1 cellular context compared by ENCODE assay signal in genomic region chr6:53134601-53135235, GRCh38.
TF ChIP-seq lines count a peak whose summit lies in the region.

No MANE protein-coding gene starts in this region.

TF ChIP-seq in HepG2, 621 proteins besides CTCF, POLR2A, EP300 and RAD21 (continued from another document and continues in another):
- TF ChIP-seq, protein P1, sequence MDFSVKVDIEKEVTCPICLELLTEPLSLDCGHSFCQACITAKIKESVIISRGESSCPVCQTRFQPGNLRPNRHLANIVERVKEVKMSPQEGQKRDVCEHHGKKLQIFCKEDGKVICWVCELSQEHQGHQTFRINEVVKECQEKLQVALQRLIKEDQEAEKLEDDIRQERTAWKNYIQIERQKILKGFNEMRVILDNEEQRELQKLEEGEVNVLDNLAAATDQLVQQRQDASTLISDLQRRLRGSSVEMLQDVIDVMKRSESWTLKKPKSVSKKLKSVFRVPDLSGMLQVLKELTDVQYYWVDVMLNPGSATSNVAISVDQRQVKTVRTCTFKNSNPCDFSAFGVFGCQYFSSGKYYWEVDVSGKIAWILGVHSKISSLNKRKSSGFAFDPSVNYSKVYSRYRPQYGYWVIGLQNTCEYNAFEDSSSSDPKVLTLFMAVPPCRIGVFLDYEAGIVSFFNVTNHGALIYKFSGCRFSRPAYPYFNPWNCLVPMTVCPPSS (IDR thresholded peaks at IDR 0.05), result no peak
- TF ChIP-seq, protein P2, sequence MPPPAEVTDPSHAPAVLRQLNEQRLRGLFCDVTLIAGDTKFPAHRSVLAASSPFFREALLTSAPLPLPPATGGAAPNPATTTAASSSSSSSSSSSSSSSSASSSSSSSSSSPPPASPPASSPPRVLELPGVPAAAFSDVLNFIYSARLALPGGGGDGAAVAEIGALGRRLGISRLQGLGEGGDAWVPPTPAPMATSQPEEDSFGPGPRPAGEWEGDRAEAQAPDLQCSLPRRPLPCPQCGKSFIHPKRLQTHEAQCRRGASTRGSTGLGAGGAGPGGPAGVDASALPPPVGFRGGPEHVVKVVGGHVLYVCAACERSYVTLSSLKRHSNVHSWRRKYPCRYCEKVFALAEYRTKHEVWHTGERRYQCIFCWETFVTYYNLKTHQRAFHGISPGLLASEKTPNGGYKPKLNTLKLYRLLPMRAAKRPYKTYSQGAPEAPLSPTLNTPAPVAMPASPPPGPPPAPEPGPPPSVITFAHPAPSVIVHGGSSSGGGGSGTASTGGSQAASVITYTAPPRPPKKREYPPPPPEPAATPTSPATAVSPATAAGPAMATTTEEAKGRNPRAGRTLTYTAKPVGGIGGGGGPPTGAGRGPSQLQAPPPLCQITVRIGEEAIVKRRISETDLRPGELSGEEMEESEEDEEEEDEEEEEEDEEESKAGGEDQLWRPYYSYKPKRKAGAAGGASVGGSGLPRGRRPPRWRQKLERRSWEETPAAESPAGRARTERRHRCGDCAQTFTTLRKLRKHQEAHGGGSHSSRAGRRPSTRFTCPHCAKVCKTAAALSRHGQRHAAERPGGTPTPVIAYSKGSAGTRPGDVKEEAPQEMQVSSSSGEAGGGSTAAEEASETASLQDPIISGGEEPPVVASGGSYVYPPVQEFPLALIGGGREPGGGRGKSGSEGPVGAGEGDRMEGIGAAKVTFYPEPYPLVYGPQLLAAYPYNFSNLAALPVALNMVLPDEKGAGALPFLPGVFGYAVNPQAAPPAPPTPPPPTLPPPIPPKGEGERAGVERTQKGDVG (CRISPR knock-in tag; IDR thresholded peaks at IDR 0.05; ENCODE audit: borderline replicate concordance), result no peak
- TF ChIP-seq MED8 (CRISPR knock-in tag; IDR thresholded peaks at IDR 0.05; ENCODE audit: insufficient replicate concordance), result peak; percentile 66
- no peak; the same call in 1 of the 2 replicates for TF ChIP-seq HNF4G (IDR thresholded peaks at IDR 0.05; ENCODE audit: borderline replicate concordance, low read depth, low read length)
- TF ChIP-seq HNF4G (CRISPR knock-in tag; IDR thresholded peaks at IDR 0.05; ENCODE audit: borderline replicate concordance, low read depth), result no peak
- no peak for TF ChIP-seq ARHGAP35 (CRISPR knock-in tag; IDR thresholded peaks at IDR 0.05; ENCODE audit: borderline replicate concordance)
- TF ChIP-seq, protein P3, sequence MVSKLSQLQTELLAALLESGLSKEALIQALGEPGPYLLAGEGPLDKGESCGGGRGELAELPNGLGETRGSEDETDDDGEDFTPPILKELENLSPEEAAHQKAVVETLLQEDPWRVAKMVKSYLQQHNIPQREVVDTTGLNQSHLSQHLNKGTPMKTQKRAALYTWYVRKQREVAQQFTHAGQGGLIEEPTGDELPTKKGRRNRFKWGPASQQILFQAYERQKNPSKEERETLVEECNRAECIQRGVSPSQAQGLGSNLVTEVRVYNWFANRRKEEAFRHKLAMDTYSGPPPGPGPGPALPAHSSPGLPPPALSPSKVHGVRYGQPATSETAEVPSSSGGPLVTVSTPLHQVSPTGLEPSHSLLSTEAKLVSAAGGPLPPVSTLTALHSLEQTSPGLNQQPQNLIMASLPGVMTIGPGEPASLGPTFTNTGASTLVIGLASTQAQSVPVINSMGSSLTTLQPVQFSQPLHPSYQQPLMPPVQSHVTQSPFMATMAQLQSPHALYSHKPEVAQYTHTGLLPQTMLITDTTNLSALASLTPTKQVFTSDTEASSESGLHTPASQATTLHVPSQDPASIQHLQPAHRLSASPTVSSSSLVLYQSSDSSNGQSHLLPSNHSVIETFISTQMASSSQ (IDR thresholded peaks at IDR 0.05; ENCODE audit: low read depth), result peak; percentile 81
- TF ChIP-seq, protein P3 (CRISPR knock-in tag; IDR thresholded peaks at IDR 0.05; ENCODE audit: borderline replicate concordance), result peak; percentile 94
- TF ChIP-seq NFE2 (CRISPR knock-in tag; IDR thresholded peaks at IDR 0.05), result no peak
- TF ChIP-seq RBM22 (optimal IDR thresholded peaks at IDR 0.05; ENCODE audit: low read length), result no peak
- TF ChIP-seq SPEN (CRISPR knock-in tag; IDR thresholded peaks at IDR 0.05; ENCODE audit: low read depth), result no peak
- no peak for TF ChIP-seq ZBTB14 (CRISPR knock-in tag; IDR thresholded peaks at IDR 0.05)
- TF ChIP-seq ZMYM4 (CRISPR knock-in tag; IDR thresholded peaks at IDR 0.05), result peak; percentile 88
- TF ChIP-seq, protein P4, sequence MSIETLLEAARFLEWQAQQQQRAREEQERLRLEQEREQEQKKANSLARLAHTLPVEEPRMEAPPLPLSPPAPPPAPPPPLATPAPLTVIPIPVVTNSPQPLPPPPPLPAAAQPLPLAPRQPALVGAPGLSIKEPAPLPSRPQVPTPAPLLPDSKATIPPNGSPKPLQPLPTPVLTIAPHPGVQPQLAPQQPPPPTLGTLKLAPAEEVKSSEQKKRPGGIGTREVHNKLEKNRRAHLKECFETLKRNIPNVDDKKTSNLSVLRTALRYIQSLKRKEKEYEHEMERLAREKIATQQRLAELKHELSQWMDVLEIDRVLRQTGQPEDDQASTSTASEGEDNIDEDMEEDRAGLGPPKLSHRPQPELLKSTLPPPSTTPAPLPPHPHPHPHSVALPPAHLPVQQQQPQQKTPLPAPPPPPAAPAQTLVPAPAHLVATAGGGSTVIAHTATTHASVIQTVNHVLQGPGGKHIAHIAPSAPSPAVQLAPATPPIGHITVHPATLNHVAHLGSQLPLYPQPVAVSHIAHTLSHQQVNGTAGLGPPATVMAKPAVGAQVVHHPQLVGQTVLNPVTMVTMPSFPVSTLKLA (IDR thresholded peaks at IDR 0.05), result 0 out of 2 replicates have a peak, but pooled peaks have one; percentile 8
- TF ChIP-seq, protein P5, sequence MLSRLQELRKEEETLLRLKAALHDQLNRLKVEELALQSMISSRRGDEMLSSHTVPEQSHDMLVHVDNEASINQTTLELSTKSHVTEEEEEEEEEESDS (CRISPR knock-in tag; IDR thresholded peaks at IDR 0.05; ENCODE audit: borderline replicate concordance), result no peak
- no peak for TF ChIP-seq ZSCAN12 (CRISPR knock-in tag; IDR thresholded peaks at IDR 0.05)
- TF ChIP-seq FOXK1 (CRISPR knock-in tag; IDR thresholded peaks at IDR 0.05; ENCODE audit: borderline replicate concordance, low read depth), result peak; percentile 91; the same call in 1 of the 2 replicates
- TF ChIP-seq ZNF768 (CRISPR knock-in tag; IDR thresholded peaks at IDR 0.05), result peak; percentile 49; the same call in 1 of the 2 replicates
- peak; percentile 66; the same call in 1 of the 2 replicates for TF ChIP-seq KLF6 (CRISPR knock-in tag; IDR thresholded peaks at IDR 0.05)
- TF ChIP-seq NCOA5 (CRISPR knock-in tag; IDR thresholded peaks at IDR 0.05), result no peak
- peak; percentile 89 for TF ChIP-seq ZSCAN29 (CRISPR knock-in tag; conservative IDR thresholded peaks at IDR 0.05)
- peak; percentile 97 for TF ChIP-seq PITX1 (CRISPR knock-in tag; IDR thresholded peaks at IDR 0.05)
- TF ChIP-seq, protein P6, sequence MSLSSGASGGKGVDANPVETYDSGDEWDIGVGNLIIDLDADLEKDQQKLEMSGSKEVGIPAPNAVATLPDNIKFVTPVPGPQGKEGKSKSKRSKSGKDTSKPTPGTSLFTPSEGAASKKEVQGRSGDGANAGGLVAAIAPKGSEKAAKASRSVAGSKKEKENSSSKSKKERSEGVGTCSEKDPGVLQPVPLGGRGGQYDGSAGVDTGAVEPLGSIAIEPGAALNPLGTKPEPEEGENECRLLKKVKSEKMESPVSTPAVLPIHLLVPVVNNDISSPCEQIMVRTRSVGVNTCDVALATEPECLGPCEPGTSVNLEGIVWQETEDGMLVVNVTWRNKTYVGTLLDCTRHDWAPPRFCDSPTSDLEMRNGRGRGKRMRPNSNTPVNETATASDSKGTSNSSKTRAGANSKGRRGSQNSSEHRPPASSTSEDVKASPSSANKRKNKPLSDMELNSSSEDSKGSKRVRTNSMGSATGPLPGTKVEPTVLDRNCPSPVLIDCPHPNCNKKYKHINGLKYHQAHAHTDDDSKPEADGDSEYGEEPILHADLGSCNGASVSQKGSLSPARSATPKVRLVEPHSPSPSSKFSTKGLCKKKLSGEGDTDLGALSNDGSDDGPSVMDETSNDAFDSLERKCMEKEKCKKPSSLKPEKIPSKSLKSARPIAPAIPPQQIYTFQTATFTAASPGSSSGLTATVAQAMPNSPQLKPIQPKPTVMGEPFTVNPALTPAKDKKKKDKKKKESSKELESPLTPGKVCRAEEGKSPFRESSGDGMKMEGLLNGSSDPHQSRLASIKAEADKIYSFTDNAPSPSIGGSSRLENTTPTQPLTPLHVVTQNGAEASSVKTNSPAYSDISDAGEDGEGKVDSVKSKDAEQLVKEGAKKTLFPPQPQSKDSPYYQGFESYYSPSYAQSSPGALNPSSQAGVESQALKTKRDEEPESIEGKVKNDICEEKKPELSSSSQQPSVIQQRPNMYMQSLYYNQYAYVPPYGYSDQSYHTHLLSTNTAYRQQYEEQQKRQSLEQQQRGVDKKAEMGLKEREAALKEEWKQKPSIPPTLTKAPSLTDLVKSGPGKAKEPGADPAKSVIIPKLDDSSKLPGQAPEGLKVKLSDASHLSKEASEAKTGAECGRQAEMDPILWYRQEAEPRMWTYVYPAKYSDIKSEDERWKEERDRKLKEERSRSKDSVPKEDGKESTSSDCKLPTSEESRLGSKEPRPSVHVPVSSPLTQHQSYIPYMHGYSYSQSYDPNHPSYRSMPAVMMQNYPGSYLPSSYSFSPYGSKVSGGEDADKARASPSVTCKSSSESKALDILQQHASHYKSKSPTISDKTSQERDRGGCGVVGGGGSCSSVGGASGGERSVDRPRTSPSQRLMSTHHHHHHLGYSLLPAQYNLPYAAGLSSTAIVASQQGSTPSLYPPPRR (CRISPR knock-in tag; IDR thresholded peaks at IDR 0.05; ENCODE audit: borderline replicate concordance), result peak; percentile 96
- no peak for TF ChIP-seq ZNF678 (CRISPR knock-in tag; IDR thresholded peaks at IDR 0.05)
- peak; percentile 73; the same call in 1 of the 2 replicates for TF ChIP-seq SP140L (CRISPR knock-in tag; IDR thresholded peaks at IDR 0.05; ENCODE audit: borderline replicate concordance)
- peak; percentile 38; the same call in 1 of the 2 replicates for TF ChIP-seq THAP7 (CRISPR knock-in tag; IDR thresholded peaks at IDR 0.05)
- peak; percentile 78 for TF ChIP-seq PHF5A (CRISPR knock-in tag; IDR thresholded peaks at IDR 0.05; ENCODE audit: low read depth, unreplicated experiment)
- peak; percentile 94 for TF ChIP-seq ZMYM2 (CRISPR knock-in tag; IDR thresholded peaks at IDR 0.05)
- TF ChIP-seq SKI (IDR thresholded peaks at IDR 0.05; ENCODE audit: partially characterized antibody), result peak; percentile 78
- TF ChIP-seq ZNF790 (CRISPR knock-in tag; IDR thresholded peaks at IDR 0.05; ENCODE audit: borderline replicate concordance), result no peak
- TF ChIP-seq ZKSCAN1 (IDR thresholded peaks at IDR 0.05; ENCODE audit: low read length), result no peak
- TF ChIP-seq, protein P7, sequence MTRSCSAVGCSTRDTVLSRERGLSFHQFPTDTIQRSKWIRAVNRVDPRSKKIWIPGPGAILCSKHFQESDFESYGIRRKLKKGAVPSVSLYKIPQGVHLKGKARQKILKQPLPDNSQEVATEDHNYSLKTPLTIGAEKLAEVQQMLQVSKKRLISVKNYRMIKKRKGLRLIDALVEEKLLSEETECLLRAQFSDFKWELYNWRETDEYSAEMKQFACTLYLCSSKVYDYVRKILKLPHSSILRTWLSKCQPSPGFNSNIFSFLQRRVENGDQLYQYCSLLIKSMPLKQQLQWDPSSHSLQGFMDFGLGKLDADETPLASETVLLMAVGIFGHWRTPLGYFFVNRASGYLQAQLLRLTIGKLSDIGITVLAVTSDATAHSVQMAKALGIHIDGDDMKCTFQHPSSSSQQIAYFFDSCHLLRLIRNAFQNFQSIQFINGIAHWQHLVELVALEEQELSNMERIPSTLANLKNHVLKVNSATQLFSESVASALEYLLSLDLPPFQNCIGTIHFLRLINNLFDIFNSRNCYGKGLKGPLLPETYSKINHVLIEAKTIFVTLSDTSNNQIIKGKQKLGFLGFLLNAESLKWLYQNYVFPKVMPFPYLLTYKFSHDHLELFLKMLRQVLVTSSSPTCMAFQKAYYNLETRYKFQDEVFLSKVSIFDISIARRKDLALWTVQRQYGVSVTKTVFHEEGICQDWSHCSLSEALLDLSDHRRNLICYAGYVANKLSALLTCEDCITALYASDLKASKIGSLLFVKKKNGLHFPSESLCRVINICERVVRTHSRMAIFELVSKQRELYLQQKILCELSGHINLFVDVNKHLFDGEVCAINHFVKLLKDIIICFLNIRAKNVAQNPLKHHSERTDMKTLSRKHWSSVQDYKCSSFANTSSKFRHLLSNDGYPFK (CRISPR knock-in tag; IDR thresholded peaks at IDR 0.05; ENCODE audit: borderline replicate concordance), result no peak
